In the genomic region with DNA sequence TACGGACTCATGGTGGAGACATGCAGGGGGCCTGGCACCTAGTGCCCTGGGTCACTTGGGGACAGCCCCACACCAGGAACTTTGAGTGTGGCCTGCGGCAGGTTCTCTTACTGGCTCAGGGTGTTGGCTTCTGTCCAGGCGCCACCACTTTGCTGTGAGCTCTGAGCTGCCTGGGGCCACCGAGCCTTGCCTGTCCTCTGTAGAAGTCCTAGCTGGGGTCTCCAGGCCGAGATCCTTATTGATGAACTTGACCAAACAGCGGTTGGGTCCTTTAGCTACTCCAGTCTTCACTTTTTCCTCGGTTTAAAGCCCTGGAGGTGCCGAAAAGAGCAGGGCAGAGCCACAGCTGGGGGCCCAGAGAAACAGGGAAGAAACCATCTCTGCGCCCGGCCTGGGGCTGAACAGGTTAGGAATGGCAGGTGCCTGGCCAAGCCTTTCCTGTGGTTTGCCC, we compare ENCODE assay signal across 18 cellular contexts. TPM values are rescaled to one million over a fixed set of nuclear protein-coding genes. Genes with fewer than 3 reads are reported as not detected.
DNase-seq lines count a peak whose midpoint lies in the region; ATAC-seq and TF ChIP-seq lines count a peak whose summit lies in the region.
"Had no signal": no experiment of that assay in that cellular context is flagged by ENCODE, and none has a peak within 500 bp of the region (broad histone marks: within the 10 kb centered on the region; RNA-seq: fewer than 3 reads in every experiment).

No MANE protein-coding gene starts in this region.

- no peak for ATAC-seq in GM21526 (IDR thresholded peaks at IDR 0.05; ENCODE audit: low FRiP score, unreplicated experiment)
- ATAC-seq in naive thymus-derived CD4-positive, alpha-beta T cell = no peak
- ATAC-seq in GM21390 (IDR thresholded peaks at IDR 0.05; ENCODE audit: unreplicated experiment) = no peak

- H3K4me1 Mint-ChIP-seq in osteocyte (ENCODE audit: unreplicated experiment) = no peaks in the 10 kb centered on the region
- peaks cover 0 to 16% (median 14%) of the 10 kb centered on the region in 7 donors for H3K4me1 Mint-ChIP-seq in naive thymus-derived CD4-positive, alpha-beta T cell
- H3K4me1 Mint-ChIP-seq: CD8-positive, alpha-beta memory T cell had no signal

- peaks cover 63% of the 10 kb centered on the region for H3K36me3 ChIP-seq in left ventricle myocardium inferior
- peaks cover 0 to 72% (median 0%) of the 10 kb centered on the region in 3 experiments for H3K36me3 ChIP-seq in naive thymus-derived CD4-positive, alpha-beta T cell (ENCODE audit: control insufficient read depth in 2 of 3, insufficient read depth in 3 of 3, low read length in 3 of 3)

- peaks cover 34% of the 10 kb centered on the region for H3K36me3 Mint-ChIP-seq in osteocyte (ENCODE audit: unreplicated experiment)
- peaks cover 0 to 39% (median 7%) of the 10 kb centered on the region in 5 donors for H3K36me3 Mint-ChIP-seq in naive thymus-derived CD4-positive, alpha-beta T cell

- POLR2A ChIA-PET in naive thymus-derived CD4-positive, alpha-beta T cell (lab: Charles Lee) = interaction anchor here (0.6 kb wide), 1 partner anchor 19 kb away, joined by 3 read pairs; no protein-coding TSS in a partner anchor

- peaks cover 47% of the 10 kb centered on the region for H3K4me1 ChIP-seq in left ventricle myocardium inferior
- peaks cover 0 to 8% of the 10 kb centered on the region in 2 donors for H3K4me1 ChIP-seq in naive thymus-derived CD4-positive, alpha-beta T cell (ENCODE audit: control insufficient read depth in 2 of 2, insufficient read depth in 2 of 2, low read length in 2 of 2)

- intact Hi-C loops in left ventricle myocardium inferior (cut with micrococcal nuclease) = no loop called here
- intact Hi-C loops in naive thymus-derived CD4-positive, alpha-beta T cell (cut with micrococcal nuclease) = no loop called here

- CTCF ChIA-PET in naive thymus-derived CD4-positive, alpha-beta T cell (lab: Charles Lee) = no interaction called here

- H3K9me3 ChIP-seq in left ventricle myocardium inferior (replicated peaks) = no peaks in the 10 kb centered on the region
- H3K9me3 ChIP-seq in naive thymus-derived CD4-positive, alpha-beta T cell (ENCODE audit: control insufficient read depth in 2 of 3, low read length in 3 of 3) = no peaks in the 10 kb centered on the region

- in situ Hi-C loops in G401 (cut with HindIII; ENCODE audit: low sequenced_read_pairs) = no loop called here

- DNase-seq in G401 (ENCODE audit: low spot score) (peak; percentile 20), HL-60 (ENCODE audit: low read depth in 1 of 2, low spot score in 1 of 2) (peak in 1 of 2 experiments; percentile 47), left ventricle myocardium inferior (peak; percentile 64), osteocyte (ENCODE audit: extremely low spot score, unreplicated experiment) (peak; percentile 81)
- DNase-seq in naive thymus-derived CD4-positive, alpha-beta T cell = no peak
- DNase-seq: C1 segment of cervical spinal cord; CD8-positive, alpha-beta memory T cell; H7; IMR-90; Karpas-422; NCI-H1417 treated with DMSO at 0.1 percent for 48 hours; NCI-H1930; NCI-H226; NCI-H524; NCI-H82; OCI-M1 had no signal

- TF ChIP-seq CTCF in HL-60 (IDR thresholded peaks at IDR 0.05; ENCODE audit: insufficient read depth, low read length) (no peak), left ventricle myocardium inferior (IDR thresholded peaks at IDR 0.05; ENCODE audit: borderline replicate concordance) (no peak), osteocyte (IDR thresholded peaks at IDR 0.05) (no peak)

- H3K4me3 ChIP-seq in HL-60 (replicated peaks; ENCODE audit: insufficient read depth, low read length) (no peak overlapping the region), left ventricle myocardium inferior (no peak overlapping the region)
- no peak overlapping the region for H3K4me3 ChIP-seq in naive thymus-derived CD4-positive, alpha-beta T cell (ENCODE audit: low read length)

- peaks cover 2% of the 10 kb centered on the region for H3K27me3 Mint-ChIP-seq in osteocyte (ENCODE audit: unreplicated experiment)
- H3K27me3 Mint-ChIP-seq in naive thymus-derived CD4-positive, alpha-beta T cell = peaks cover 0 to 5% (median 2%) of the 10 kb centered on the region in 5 donors

- no peak overlapping the region for H3K4me3 Mint-ChIP-seq in osteocyte (ENCODE audit: unreplicated experiment)
- no peak overlapping the region for H3K4me3 Mint-ChIP-seq in naive thymus-derived CD4-positive, alpha-beta T cell
- H3K4me3 Mint-ChIP-seq: CD8-positive, alpha-beta memory T cell had no signal

- no peaks in the 10 kb centered on the region for H3K27me3 ChIP-seq in HL-60 (ENCODE audit: insufficient read depth, poor library complexity, severe bottlenecking)
- H3K27me3 ChIP-seq in left ventricle myocardium inferior (ENCODE audit: low read depth) = no peaks in the 10 kb centered on the region
- peaks cover 0 to 7% of the 10 kb centered on the region in 2 donors for H3K27me3 ChIP-seq in naive thymus-derived CD4-positive, alpha-beta T cell (ENCODE audit: control insufficient read depth in 2 of 2, insufficient read depth in 2 of 2, low read length in 2 of 2)

- H3K27ac ChIP-seq in HL-60 (replicated peaks) (0 out of 2 replicates have a peak overlapping the region, but pooled peaks have one; percentile 1), left ventricle myocardium inferior (replicated peaks) (peak overlapping the region; percentile 11)
- no peak overlapping the region for H3K27ac ChIP-seq in naive thymus-derived CD4-positive, alpha-beta T cell (ENCODE audit: low read depth, low read length)

- no peak overlapping the region for H3K27ac Mint-ChIP-seq in osteocyte (ENCODE audit: unreplicated experiment)
- H3K27ac Mint-ChIP-seq in naive thymus-derived CD4-positive, alpha-beta T cell = no peak overlapping the region
- H3K27ac Mint-ChIP-seq: CD8-positive, alpha-beta memory T cell had no signal

- H3K9me3 Mint-ChIP-seq in osteocyte (ENCODE audit: unreplicated experiment) = no peaks in the 10 kb centered on the region
- H3K9me3 Mint-ChIP-seq in naive thymus-derived CD4-positive, alpha-beta T cell = no peaks in the 10 kb centered on the region
- H3K9me3 Mint-ChIP-seq: CD8-positive, alpha-beta memory T cell had no signal

RNA-seq across cellular contexts. Expression of a gene that starts 41.3 kb away (rescaled TPM):
- total RNA-seq in G401 (2014; rRNA removed; shearing (Covaris generic)) = 7.9 and 9.8 TPM in 2 replicates
- 5.2 TPM for total RNA-seq in left ventricle myocardium inferior
- 3.4 and 4.4 TPM in 2 replicates for total RNA-seq in osteocyte
- 10 to 100 TPM in 1 of 5 experiments, 1 to 10 TPM in 3, under 1 TPM in 1; 0.17 to 33.1 (median 4.5) TPM for total RNA-seq in naive thymus-derived CD4-positive, alpha-beta T cell
- 1 to 10 TPM; 6.8 to 9.8 TPM for polyA plus RNA-seq in naive thymus-derived CD4-positive, alpha-beta T cell
- total RNA-seq: IMR-90 had no signal

Comparison
In these comparisons a context has a peak if more than half of its experiments do, and no peak if none do; other contexts are left out.
1. DNase-seq: peak in G401 (single experiment), left ventricle myocardium inferior (single experiment) and osteocyte (single experiment); none in naive thymus-derived CD4-positive, alpha-beta T cell (0 of 9).